7 cellular contexts compared by ENCODE assay signal in genomic region chr2:53768233-53768542, GRCh38. TPM values are rescaled to one million over a fixed set of nuclear protein-coding genes. Genes with fewer than 3 reads are reported as not detected.
A peak's percentile ranks its signal among the peaks of the same experiment; 100 is the strongest.
DNase-seq lines count a peak whose midpoint lies in the region; ATAC-seq and TF ChIP-seq lines count a peak whose summit lies in the region.

No MANE protein-coding gene starts in this region.

- H3K9me3 Mint-ChIP-seq in endothelial cell (ENCODE audit: unreplicated experiment) = no peaks in the 10 kb centered on the region
- no peaks in the 10 kb centered on the region for H3K9me3 Mint-ChIP-seq in natural killer cell

- H3K36me3 Mint-ChIP-seq in endothelial cell (ENCODE audit: low read depth, unreplicated experiment) = peaks cover 3% of the 10 kb centered on the region
- no peaks in the 10 kb centered on the region for H3K36me3 Mint-ChIP-seq in natural killer cell

- peak overlapping the region; percentile 95 for H3K4me3 Mint-ChIP-seq in endothelial cell (ENCODE audit: unreplicated experiment)
- H3K4me3 Mint-ChIP-seq in natural killer cell = peak overlapping the region; percentile 93

- peaks cover 32% of the 10 kb centered on the region for H3K4me1 ChIP-seq in DOHH2 (ENCODE audit: control insufficient read depth, low read length)

- peak overlapping the region; percentile 96 for H3K4me3 ChIP-seq in DOHH2 (ENCODE audit: low read length)
- H3K4me3 ChIP-seq in SK-N-MC = peak overlapping the region; percentile 79

- H3K4me1 Mint-ChIP-seq in endothelial cell (ENCODE audit: unreplicated experiment) = peaks cover 8% of the 10 kb centered on the region
- peaks cover 17 to 21% of the 10 kb centered on the region in 2 donors for H3K4me1 Mint-ChIP-seq in natural killer cell

- no peaks in the 10 kb centered on the region for H3K27me3 ChIP-seq in DOHH2 (ENCODE audit: control insufficient read depth, low read length)

- intact Hi-C loops in natural killer cell (cut with micrococcal nuclease) = no loop called here

- H3K27me3 Mint-ChIP-seq in endothelial cell (ENCODE audit: unreplicated experiment) (peaks cover 1% of the 10 kb centered on the region), natural killer cell (ENCODE audit: low read depth in 2 of 2) (no peaks in the 10 kb centered on the region)

- H3K9me3 ChIP-seq in DOHH2 (ENCODE audit: control insufficient read depth, insufficient read depth, low read length) (no peaks in the 10 kb centered on the region), SK-N-MC (ENCODE audit: low read depth, low read length) (no peaks in the 10 kb centered on the region)

- H4K20me1 ChIP-seq in DOHH2 (ENCODE audit: control insufficient read depth, insufficient read depth, low read depth, low read length) = peaks cover 5% of the 10 kb centered on the region; the same call in 1 of the 2 replicates

- H3K27ac Mint-ChIP-seq in endothelial cell (ENCODE audit: unreplicated experiment) (no peak overlapping the region), natural killer cell (peak overlapping the region; percentile 90 to 93)

- H3K36me3 ChIP-seq in DOHH2 (ENCODE audit: control insufficient read depth, low read length) = peaks cover 47% of the 10 kb centered on the region
- peaks cover 20% of the 10 kb centered on the region; the same call in 1 of the 2 replicates for H3K36me3 ChIP-seq in SK-N-MC (ENCODE audit: insufficient read depth, low read length)

- DNase-seq in SK-N-MC (ENCODE audit: low read depth, low spot score) (no peak), endothelial cell (ENCODE audit: low spot score) (peak; percentile 48), natural killer cell (no peak)

- H3F3A ChIP-seq in DOHH2 (ENCODE audit: control insufficient read depth, insufficient read depth) = peaks cover 26% of the 10 kb centered on the region

- H3K27ac ChIP-seq in DOHH2 (ENCODE audit: low read depth, low read length) (peak overlapping the region; percentile 84), SK-N-MC (no peak overlapping the region)

- TF ChIP-seq CTCF in DOHH2 (IDR thresholded peaks at IDR 0.05; ENCODE audit: low read depth, low read length, poor library complexity, severe bottlenecking) (no peak), endothelial cell (IDR thresholded peaks at IDR 0.05; ENCODE audit: unreplicated experiment) (no peak), natural killer cell (IDR thresholded peaks at IDR 0.05) (no peak)

- peaks cover 67% of the 10 kb centered on the region for H3K79me2 ChIP-seq in DOHH2 (ENCODE audit: control insufficient read depth, low read length)

- H3K9me2 ChIP-seq in DOHH2 (replicated peaks; ENCODE audit: control insufficient read depth, low read length) = no peaks in the 10 kb centered on the region

- H3K9ac ChIP-seq in SK-N-MC (ENCODE audit: insufficient read length) = peak overlapping the region; percentile 80

- H3K4me2 ChIP-seq in DOHH2 (ENCODE audit: low read length) = peak overlapping the region; percentile 79

- ATAC-seq in GM19395 (IDR thresholded peaks at IDR 0.05; ENCODE audit: unreplicated experiment) = peak; percentile 49
- peak; percentile 41 for ATAC-seq in HG03439 (IDR thresholded peaks at IDR 0.05; ENCODE audit: unreplicated experiment)
- ATAC-seq in natural killer cell = peak; percentile 64 to 78 (median 65)
- no peak for ATAC-seq in HG03432 (IDR thresholded peaks at IDR 0.05; ENCODE audit: unreplicated experiment)

RNA-seq across cellular contexts. Expression of gene CHAC2, which starts 0.6 kb away (rescaled TPM):
- total RNA-seq in endothelial cell (ENCODE audit: unreplicated experiment) (1.3 TPM), natural killer cell (1 to 10 TPM in 2 of 3 donors, under 1 TPM in 1; 0.83 to 1.5 (median 1.4) TPM)

RNA-seq across cellular contexts. Expression of gene ASB3, which starts 18.6 kb away (rescaled TPM):
- total RNA-seq in endothelial cell (ENCODE audit: unreplicated experiment) = 25.2 TPM
- total RNA-seq in natural killer cell = 10 to 100 TPM; 27.9 to 37.0 (median 29.6) TPM

RNA-seq across cellular contexts. Expression of gene ERLEC1, which starts 18.7 kb away (rescaled TPM):
- total RNA-seq in endothelial cell (ENCODE audit: unreplicated experiment) = 31.0 TPM
- total RNA-seq in natural killer cell = 10 to 100 TPM; 19.7 to 27.1 (median 21.7) TPM
